ENCODE assay signal across 21 cellular contexts in the genomic region with DNA sequence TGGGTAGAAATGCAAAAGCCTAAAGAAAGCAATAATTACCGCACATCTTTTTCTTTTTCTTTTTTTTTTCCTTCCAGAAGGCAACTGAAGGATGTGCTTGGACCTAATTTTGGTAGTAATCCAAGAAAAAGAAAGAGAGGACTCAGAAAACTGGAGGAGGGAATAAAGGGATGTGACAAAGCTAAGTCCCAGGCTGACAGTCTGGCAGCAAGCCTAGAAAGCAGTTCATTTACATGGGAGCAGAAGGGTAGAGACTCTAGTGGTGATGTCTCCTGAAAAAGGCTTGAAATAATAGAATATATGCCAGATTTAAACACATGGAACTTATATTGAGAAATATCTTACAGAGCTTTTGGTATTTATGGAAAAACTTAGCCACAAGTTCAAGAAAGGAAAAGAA.
DNase-seq lines count a peak whose midpoint lies in the region; ATAC-seq and TF ChIP-seq lines count a peak whose summit lies in the region.
"Had no signal": no experiment of that assay in that cellular context is flagged by ENCODE, and none has a peak within 500 bp of the region (broad histone marks: within the 10 kb centered on the region; RNA-seq: fewer than 3 reads in every experiment).

No MANE protein-coding gene starts in this region.

- no peak for TF ChIP-seq CTCF in WERI-Rb-1 (IDR thresholded peaks at IDR 0.05; ENCODE audit: low read depth, low read length)

- H3K27ac Mint-ChIP-seq in T-helper 17 cell = no peak overlapping the region
- H3K27ac Mint-ChIP-seq in activated naive CD8-positive, alpha-beta T cell treated with anti-CD3 and anti-CD28 coated beads for 36 hours = no peak overlapping the region
- H3K27ac Mint-ChIP-seq: activated naive CD8-positive, alpha-beta T cell treated with anti-CD3 and anti-CD28 coated beads, Interleukin-2, amount 50 U/mL, for 24 hours; stimulated activated naive CD8-positive, alpha-beta T cell treated with anti-CD3 and anti-CD28 coated beads, Interleukin-15, Interleukin-2, amounts not matched to agents 100 ng/mL and 50 ng/mL, for 24 hours; T-helper 2 cell treated with Interferon-gamma antibody and Interleukin-4, amounts not matched to agents 5 μg/mL and 100 μg/mL, for 36 hours; type B pancreatic cell had no signal

- no peaks in the 10 kb centered on the region for H3K36me3 Mint-ChIP-seq in T-helper 17 cell (ENCODE audit: low read depth)
- H3K36me3 Mint-ChIP-seq in activated naive CD8-positive, alpha-beta T cell treated with anti-CD3 and anti-CD28 coated beads for 36 hours = no peaks in the 10 kb centered on the region
- H3K36me3 Mint-ChIP-seq: type B pancreatic cell had no signal

- H3K36me3 ChIP-seq in WERI-Rb-1 = no peaks in the 10 kb centered on the region
- H3K36me3 ChIP-seq: brain microvascular endothelial cell had no signal

- H3K27me3 ChIP-seq in WERI-Rb-1 (ENCODE audit: insufficient read depth, low read depth, severe bottlenecking) = peaks cover 4% of the 10 kb centered on the region
- H3K27me3 ChIP-seq: brain microvascular endothelial cell had no signal

- no peak overlapping the region for H3K27ac ChIP-seq in WERI-Rb-1
- H3K27ac ChIP-seq: brain microvascular endothelial cell, C4-2B, coronary artery, VCaP had no signal

- H3K4me3 ChIP-seq in WERI-Rb-1 (ENCODE audit: low read depth, low read length) = no peak overlapping the region
- H3K4me3 ChIP-seq: coronary artery had no signal

- no peak for ATAC-seq in T-helper 17 cell
- ATAC-seq: activated naive CD8-positive, alpha-beta T cell treated with anti-CD3 and anti-CD28 coated beads, Interleukin-2, amount 50 U/mL, for 24 hours had no signal

- no peaks in the 10 kb centered on the region for H3K4me1 Mint-ChIP-seq in T-helper 17 cell
- no peaks in the 10 kb centered on the region for H3K4me1 Mint-ChIP-seq in activated naive CD8-positive, alpha-beta T cell treated with anti-CD3 and anti-CD28 coated beads for 36 hours
- H3K4me1 Mint-ChIP-seq: activated naive CD8-positive, alpha-beta T cell treated with anti-CD3 and anti-CD28 coated beads, Interleukin-2, amount 50 U/mL, for 24 hours had no signal

- no peaks in the 10 kb centered on the region for H3K27me3 Mint-ChIP-seq in T-helper 17 cell
- peaks cover 11% of the 10 kb centered on the region for H3K27me3 Mint-ChIP-seq in activated naive CD8-positive, alpha-beta T cell treated with anti-CD3 and anti-CD28 coated beads for 36 hours
- H3K27me3 Mint-ChIP-seq: activated naive CD8-positive, alpha-beta T cell treated with anti-CD3 and anti-CD28 coated beads, Interleukin-2, amount 50 U/mL, for 24 hours had no signal

- H3K9me3 Mint-ChIP-seq in activated naive CD8-positive, alpha-beta T cell treated with anti-CD3 and anti-CD28 coated beads for 36 hours = peaks cover 6% of the 10 kb centered on the region
- H3K9me3 Mint-ChIP-seq: type B pancreatic cell had no signal

- H3K4me3 Mint-ChIP-seq in T-helper 17 cell = no peak overlapping the region
- H3K4me3 Mint-ChIP-seq in activated naive CD8-positive, alpha-beta T cell treated with anti-CD3 and anti-CD28 coated beads for 36 hours = no peak overlapping the region
- H3K4me3 Mint-ChIP-seq: activated naive CD8-positive, alpha-beta T cell treated with anti-CD3 and anti-CD28 coated beads, Interleukin-2, amount 50 U/mL, for 24 hours; stimulated activated naive CD8-positive, alpha-beta T cell treated with anti-CD3 and anti-CD28 coated beads, Interleukin-15, Interleukin-2, amounts not matched to agents 100 ng/mL and 50 ng/mL, for 24 hours; T-helper 2 cell treated with Interferon-gamma antibody and Interleukin-4, amounts not matched to agents 5 μg/mL and 100 μg/mL, for 36 hours; type B pancreatic cell had no signal

- H3K9me3 ChIP-seq in WERI-Rb-1 (ENCODE audit: severe bottlenecking) (peaks cover 2% of the 10 kb centered on the region), T-helper 17 cell (ENCODE audit: control insufficient read depth, low read length, poor library complexity, severe bottlenecking) (no peaks in the 10 kb centered on the region)

- DNase-seq in DMS 273 (lab: John Stamatoyannopoulos, UW; ENCODE audit: unreplicated experiment) (peak; percentile 70), anterior cingulate cortex (lab: John Stamatoyannopoulos, UW) (peak in 45 of 58 donors; percentile 1 to 86 (median 34)), hippocampal formation (lab: John Stamatoyannopoulos, UW) (peak; percentile 43 to 80), putamen (ENCODE audit: low spot score) (peak; percentile 82), WERI-Rb-1 (no peak), T-helper 17 cell (no peak)
- no peak for DNase-seq in activated CD4-positive, CD25-positive, alpha-beta regulatory T cell (lab: John Stamatoyannopoulos, UW)
- no peak for DNase-seq in activated naive CD8-positive, alpha-beta T cell treated with anti-CD3 and anti-CD28 coated beads for 36 hours
- DNase-seq: ACHN; activated CD4-positive, alpha-beta T cell treated with anti-CD3 and anti-CD28 coated beads, Interleukin-2, amount 50 U/mL, for 1 hour; activated naive CD8-positive, alpha-beta T cell treated with anti-CD3 and anti-CD28 coated beads, Interleukin-2, amount 50 U/mL, for 24 hours; brain microvascular endothelial cell; NCI-H510A; NK-92 treated with Interleukin-12 subunit alpha and Interleukin-12 subunit beta, amount 100 ng/mL, for 24 hours; stimulated activated CD4-positive, alpha-beta T cell treated with anti-CD3 and anti-CD28 coated beads, Interleukin-4, amount 100 ng/mL, for 24 hours had no signal

Comparison
In these comparisons a context has a peak if more than half of its experiments do, and no peak if none do; other contexts are left out.
1. DNase-seq: peak in DMS 273 (single experiment), anterior cingulate cortex (45 of 58), hippocampal formation (2 of 2) and putamen (single experiment); none in WERI-Rb-1 (single experiment), T-helper 17 cell (0 of 3), activated CD4-positive, CD25-positive, alpha-beta regulatory T cell (0 of 4) and activated naive CD8-positive, alpha-beta T cell treated with anti-CD3 and anti-CD28 coated beads for 36 hours (single experiment).